ENCODE assay signal across 8 cellular contexts in the genomic region with DNA sequence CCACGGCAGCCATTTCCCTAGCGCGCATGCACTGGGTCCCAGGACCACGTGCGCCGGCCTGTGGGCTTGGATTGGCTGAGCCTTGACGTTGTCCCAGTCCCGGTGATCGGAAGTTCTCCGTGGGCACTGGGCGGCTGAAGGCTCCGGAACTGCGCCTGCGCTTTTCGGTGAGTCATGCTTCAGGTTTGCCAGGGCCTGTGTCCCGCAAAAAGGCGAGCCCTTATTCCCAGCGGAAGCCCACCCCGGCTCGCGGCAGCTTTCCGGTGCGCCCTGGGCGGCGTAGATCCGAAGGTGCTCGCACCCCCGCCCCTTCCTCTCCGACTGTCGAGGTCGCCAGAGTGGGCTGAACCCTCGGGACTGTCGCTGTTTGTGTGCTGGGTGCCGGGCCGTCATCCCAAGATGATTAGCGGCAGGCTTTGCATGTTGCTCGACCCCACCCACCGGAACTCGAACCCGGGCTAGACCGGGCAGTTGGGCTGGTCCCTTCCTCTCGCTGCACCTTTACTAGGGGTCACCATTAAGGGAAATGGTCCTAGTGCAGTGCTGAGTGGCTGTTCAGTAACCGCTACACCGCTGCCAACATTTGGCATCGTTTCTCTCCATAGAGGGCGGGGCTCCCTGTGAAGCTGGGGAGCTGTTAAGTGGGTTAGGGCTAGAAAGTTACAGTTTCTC. TPM values are rescaled to one million over a fixed set of nuclear protein-coding genes. Genes with fewer than 3 reads are reported as not detected.
DNase-seq lines count a peak whose midpoint lies in the region; ATAC-seq and TF ChIP-seq lines count a peak whose summit lies in the region.

A gene with protein sequence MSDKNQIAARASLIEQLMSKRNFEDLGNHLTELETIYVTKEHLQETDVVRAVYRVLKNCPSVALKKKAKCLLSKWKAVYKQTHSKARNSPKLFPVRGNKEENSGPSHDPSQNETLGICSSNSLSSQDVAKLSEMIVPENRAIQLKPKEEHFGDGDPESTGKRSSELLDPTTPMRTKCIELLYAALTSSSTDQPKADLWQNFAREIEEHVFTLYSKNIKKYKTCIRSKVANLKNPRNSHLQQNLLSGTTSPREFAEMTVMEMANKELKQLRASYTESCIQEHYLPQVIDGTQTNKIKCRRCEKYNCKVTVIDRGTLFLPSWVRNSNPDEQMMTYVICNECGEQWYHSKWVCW (plus strand): TSS at position 120 of the 672 bp plus-strand sequence. CDS start 9,368 bp downstream, outside the sequence.

- DNase-seq in DMS53 (lab: John Stamatoyannopoulos, UW), result peak; percentile 94
- DNase-seq in PC-9, result peak; percentile 94 to 95
- peak; percentile 98 for DNase-seq in activated T-cell treated with anti-CD3 and anti-CD28 coated beads, Interleukin-2, amount 50 U/mL, for 24 hours
- DNase-seq in erythroblast (lab: John Stamatoyannopoulos, UW), result peak; percentile 96
- DNase-seq in mucosa of gallbladder (ENCODE audit: low spot score), result peak; percentile 98
- peak; percentile 96 for DNase-seq in stimulated activated CD8-positive, alpha-beta memory T cell treated with anti-CD3 and anti-CD28 coated beads, Interleukin-4, amount 100 ng/mL, for 24 hours (ENCODE audit: low read depth)

- peak; percentile 92 for ATAC-seq in GM21619 (IDR thresholded peaks at IDR 0.05; ENCODE audit: unreplicated experiment)

- no peaks in the 10 kb centered on the region for H3K27me3 ChIP-seq in PC-9 (ENCODE audit: insufficient read depth, low read depth)

- intact Hi-C loops in PC-9 (cut with micrococcal nuclease; ENCODE audit: unreplicated experiment), result loop anchor here (2.0 kb wide), 2 partner anchors 146 to 376 kb away; partner anchors contain the start of gene GEMIN8

- H2AFZ ChIP-seq in PC-9, result peak within 1 kb of the TSS; percentile 76

- H3K36me3 ChIP-seq in PC-9 (ENCODE audit: low read depth), result no peaks in the 10 kb centered on the region

- H3K27ac ChIP-seq in PC-9, result peak within 1 kb of the TSS; percentile 97

- no peaks in the 10 kb centered on the region for H3K9me3 Mint-ChIP-seq in activated T-cell treated with anti-CD3 and anti-CD28 coated beads, Interleukin-2, amount 50 U/mL, for 24 hours

- CTCF ChIA-PET in PC-9 (lab: Charles Lee), result no interaction called here

- H3K4me1 Mint-ChIP-seq in activated T-cell treated with anti-CD3 and anti-CD28 coated beads, Interleukin-2, amount 50 U/mL, for 24 hours (ENCODE audit: low read depth), result peaks cover 29% of the 10 kb centered on the region

- H3K4me2 ChIP-seq in PC-9, result peak within 1 kb of the TSS; percentile 93

- no peak for TF ChIP-seq CTCF in PC-9 (conservative IDR thresholded peaks at IDR 0.05)

- peak within 1 kb of the TSS; percentile 85 for H3K4me3 Mint-ChIP-seq in activated T-cell treated with anti-CD3 and anti-CD28 coated beads, Interleukin-2, amount 50 U/mL, for 24 hours

- peaks cover 22% of the 10 kb centered on the region for H3F3A ChIP-seq in PC-9 (ENCODE audit: insufficient read depth, low read depth)

- H3K9me3 ChIP-seq in PC-9 (ENCODE audit: insufficient read depth, low read depth), result no peaks in the 10 kb centered on the region

- no peaks in the 10 kb centered on the region for H3K9me2 ChIP-seq in PC-9 (ENCODE audit: insufficient read depth)

- H3K27ac Mint-ChIP-seq in activated T-cell treated with anti-CD3 and anti-CD28 coated beads, Interleukin-2, amount 50 U/mL, for 24 hours, result peak within 1 kb of the TSS; percentile 95

- H3K36me3 Mint-ChIP-seq in activated T-cell treated with anti-CD3 and anti-CD28 coated beads, Interleukin-2, amount 50 U/mL, for 24 hours (ENCODE audit: low read depth), result peaks cover 7% of the 10 kb centered on the region

- H3K4me1 ChIP-seq in PC-9 (replicated peaks; ENCODE audit: insufficient read depth), result peaks cover 19% of the 10 kb centered on the region

- TF ChIP-seq RAD21 in Ishikawa (IDR thresholded peaks at IDR 0.05; ENCODE audit: low read depth), result no peak

- TSS peak; percentile 60 for BruUV-seq in PC-9 (replicated peaks; lab: Mats Ljungman, UMichigan)

- TF ChIP-seq EP300 in Ishikawa (IDR thresholded peaks at IDR 0.05; ENCODE audit: borderline replicate concordance), result no peak

- POLR2A ChIA-PET in PC-9 (lab: Charles Lee; ENCODE audit: unreplicated experiment), result interaction anchor here (0.6 kb wide), 1 partner anchor 83 kb away, joined by 4 read pairs; no protein-coding TSS in a partner anchor

- TF ChIP-seq POLR2A in erythroblast (IDR thresholded peaks at IDR 0.05; ENCODE audit: low read length), result peak; percentile 93

- H4K20me1 ChIP-seq in PC-9 (ENCODE audit: insufficient read depth), result no peaks in the 10 kb centered on the region

- peak within 1 kb of the TSS; percentile 86 for H3K4me3 ChIP-seq in PC-9

- 0 out of 2 replicates have a peak, but pooled peaks cover 5% of the 10 kb centered on the region for H3K79me2 ChIP-seq in PC-9 (ENCODE audit: low read depth)

- peaks cover 34% of the 10 kb centered on the region for H3K27me3 Mint-ChIP-seq in activated T-cell treated with anti-CD3 and anti-CD28 coated beads, Interleukin-2, amount 50 U/mL, for 24 hours

TF ChIP-seq in Ishikawa, 13 proteins besides CTCF, POLR2A, EP300 and RAD21:
- TF ChIP-seq TEAD4 (IDR thresholded peaks at IDR 0.05) (no peak; the same call in 1 of the 2 replicates), ZBTB7A (IDR thresholded peaks at IDR 0.05; ENCODE audit: low read depth) (no peak), TAF1 (IDR thresholded peaks at IDR 0.05; ENCODE audit: low read depth) (peak; percentile 52; the same call in 1 of the 2 replicates), CEBPB (IDR thresholded peaks at IDR 0.05) (no peak), FOXM1 (IDR thresholded peaks at IDR 0.05; ENCODE audit: borderline replicate concordance, low read depth) (no peak), TCF12 (IDR thresholded peaks at IDR 0.05; ENCODE audit: low read depth) (no peak), NFIC (IDR thresholded peaks at IDR 0.05) (no peak; the same call in 1 of the 2 replicates), YY1 (IDR thresholded peaks at IDR 0.05; ENCODE audit: low read depth) (peak; percentile 71; the same call in 1 of the 2 replicates), CREB1 (IDR thresholded peaks at IDR 0.05; ENCODE audit: low read depth) (no peak), EGR1 (IDR thresholded peaks at IDR 0.05) (no peak)
- TF ChIP-seq, protein P1, sequence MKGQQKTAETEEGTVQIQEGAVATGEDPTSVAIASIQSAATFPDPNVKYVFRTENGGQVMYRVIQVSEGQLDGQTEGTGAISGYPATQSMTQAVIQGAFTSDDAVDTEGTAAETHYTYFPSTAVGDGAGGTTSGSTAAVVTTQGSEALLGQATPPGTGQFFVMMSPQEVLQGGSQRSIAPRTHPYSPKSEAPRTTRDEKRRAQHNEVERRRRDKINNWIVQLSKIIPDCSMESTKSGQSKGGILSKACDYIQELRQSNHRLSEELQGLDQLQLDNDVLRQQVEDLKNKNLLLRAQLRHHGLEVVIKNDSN (IDR thresholded peaks at IDR 0.05), result peak; percentile 96
- TF ChIP-seq, protein P2, sequence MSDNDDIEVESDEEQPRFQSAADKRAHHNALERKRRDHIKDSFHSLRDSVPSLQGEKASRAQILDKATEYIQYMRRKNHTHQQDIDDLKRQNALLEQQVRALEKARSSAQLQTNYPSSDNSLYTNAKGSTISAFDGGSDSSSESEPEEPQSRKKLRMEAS (IDR thresholded peaks at IDR 0.05), result peak; percentile 73
- TF ChIP-seq, protein P3, sequence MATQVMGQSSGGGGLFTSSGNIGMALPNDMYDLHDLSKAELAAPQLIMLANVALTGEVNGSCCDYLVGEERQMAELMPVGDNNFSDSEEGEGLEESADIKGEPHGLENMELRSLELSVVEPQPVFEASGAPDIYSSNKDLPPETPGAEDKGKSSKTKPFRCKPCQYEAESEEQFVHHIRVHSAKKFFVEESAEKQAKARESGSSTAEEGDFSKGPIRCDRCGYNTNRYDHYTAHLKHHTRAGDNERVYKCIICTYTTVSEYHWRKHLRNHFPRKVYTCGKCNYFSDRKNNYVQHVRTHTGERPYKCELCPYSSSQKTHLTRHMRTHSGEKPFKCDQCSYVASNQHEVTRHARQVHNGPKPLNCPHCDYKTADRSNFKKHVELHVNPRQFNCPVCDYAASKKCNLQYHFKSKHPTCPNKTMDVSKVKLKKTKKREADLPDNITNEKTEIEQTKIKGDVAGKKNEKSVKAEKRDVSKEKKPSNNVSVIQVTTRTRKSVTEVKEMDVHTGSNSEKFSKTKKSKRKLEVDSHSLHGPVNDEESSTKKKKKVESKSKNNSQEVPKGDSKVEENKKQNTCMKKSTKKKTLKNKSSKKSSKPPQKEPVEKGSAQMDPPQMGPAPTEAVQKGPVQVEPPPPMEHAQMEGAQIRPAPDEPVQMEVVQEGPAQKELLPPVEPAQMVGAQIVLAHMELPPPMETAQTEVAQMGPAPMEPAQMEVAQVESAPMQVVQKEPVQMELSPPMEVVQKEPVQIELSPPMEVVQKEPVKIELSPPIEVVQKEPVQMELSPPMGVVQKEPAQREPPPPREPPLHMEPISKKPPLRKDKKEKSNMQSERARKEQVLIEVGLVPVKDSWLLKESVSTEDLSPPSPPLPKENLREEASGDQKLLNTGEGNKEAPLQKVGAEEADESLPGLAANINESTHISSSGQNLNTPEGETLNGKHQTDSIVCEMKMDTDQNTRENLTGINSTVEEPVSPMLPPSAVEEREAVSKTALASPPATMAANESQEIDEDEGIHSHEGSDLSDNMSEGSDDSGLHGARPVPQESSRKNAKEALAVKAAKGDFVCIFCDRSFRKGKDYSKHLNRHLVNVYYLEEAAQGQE (IDR thresholded peaks at IDR 0.05; ENCODE audit: low read depth), result no peak

RNA-seq across cellular contexts. Expression of the gene that starts here (rescaled TPM):
- 0.96 and 1.2 TPM in 2 replicates for total RNA-seq in PC-9 (2021)
- 4.0 TPM for total RNA-seq in mucosa of gallbladder

Comparison
In these comparisons a context has a peak if more than half of its experiments do, and no peak if none do; other contexts are left out.
1. Peak in every context shown above with its lines: DNase-seq, ATAC-seq, H3K4me3 ChIP-seq and H3K27ac ChIP-seq.